8 cellular contexts compared by ENCODE assay signal in the genomic region with DNA sequence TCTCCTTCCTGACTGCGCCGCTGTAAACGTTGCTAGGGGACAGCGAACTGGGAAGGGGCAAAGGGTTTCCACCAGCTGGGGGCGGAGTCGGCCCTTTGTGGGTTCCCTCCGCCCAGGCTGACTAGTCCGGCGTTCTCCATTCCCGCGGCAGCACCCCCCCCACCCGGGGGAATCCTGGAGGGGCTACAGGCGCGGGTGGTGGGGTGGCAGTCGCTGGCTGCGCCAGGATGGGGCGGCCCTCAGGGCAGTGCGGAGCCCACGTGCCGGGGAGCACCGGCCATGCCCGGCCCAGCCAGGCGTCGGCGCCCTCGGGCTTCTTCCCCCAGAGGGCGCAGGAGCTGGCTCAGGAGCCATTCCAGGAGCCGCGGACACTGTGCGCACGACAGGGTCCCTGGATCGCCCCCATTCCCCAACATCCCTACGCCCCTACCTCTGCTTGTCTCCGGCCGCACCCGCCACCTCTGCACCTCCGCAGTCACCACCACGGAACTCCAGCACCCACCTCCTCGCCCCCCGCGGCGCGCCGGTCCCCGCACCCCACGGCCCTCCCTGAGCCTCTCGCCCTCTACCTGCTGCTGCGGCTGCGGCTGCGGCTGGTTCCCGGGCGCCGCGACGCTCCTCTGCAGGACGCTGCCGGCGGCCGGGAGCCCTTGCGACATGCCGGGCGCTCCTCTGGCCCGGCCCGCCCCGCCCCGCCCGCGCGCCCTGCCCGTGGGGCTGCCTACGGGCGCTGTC. TPM values are rescaled to one million over a fixed set of nuclear protein-coding genes. Genes with fewer than 3 reads are reported as not detected.
DNase-seq lines count a peak whose midpoint lies in the region; ATAC-seq and TF ChIP-seq lines count a peak whose summit lies in the region.

No MANE protein-coding gene starts in this region.

- H3K36me3 ChIP-seq in esophagus muscularis mucosa (no peaks in the 10 kb centered on the region), thyroid gland (no peaks in the 10 kb centered on the region)

- peak overlapping the region; percentile 74 to 93 (median 87) for H3K4me3 Mint-ChIP-seq in naive B cell

- no peaks in the 10 kb centered on the region for H3K9me3 Mint-ChIP-seq in naive B cell

- H3K4me1 ChIP-seq in esophagus muscularis mucosa, result peaks cover 26 to 36% (median 31%) of the 10 kb centered on the region in 4 donors
- peaks cover 19 to 20% of the 10 kb centered on the region in 2 donors for H3K4me1 ChIP-seq in thyroid gland

- in situ Hi-C loops in GM13976 (cut with MboI; ENCODE audit: low sequenced_read_pairs, unreplicated experiment), result no loop called here

- peak; percentile 51 for ATAC-seq in HG02938 (IDR thresholded peaks at IDR 0.05; ENCODE audit: unreplicated experiment)
- peak; percentile 60 to 62 for ATAC-seq in naive B cell (ENCODE audit: low read depth in 2 of 2)

- H3K27ac Mint-ChIP-seq in naive B cell, result peak overlapping the region; percentile 3 to 83 (median 58)

- H3K27ac ChIP-seq in 22Rv1, result no peak overlapping the region
- H3K27ac ChIP-seq in esophagus muscularis mucosa (replicated peaks in 1 of 4), result peak overlapping the region; percentile 68 to 82 (median 78)
- H3K27ac ChIP-seq in thyroid gland, result no peak overlapping the region

- H3K4me1 Mint-ChIP-seq in naive B cell, result peaks cover 33 to 49% (median 33%) of the 10 kb centered on the region in 3 donors

- TF ChIP-seq POLR2A in esophagus muscularis mucosa (IDR thresholded peaks at IDR 0.05; ENCODE audit: low read depth) (no peak), thyroid gland (IDR thresholded peaks at IDR 0.05) (no peak)

- TF ChIP-seq CTCF in 22Rv1 (IDR thresholded peaks at IDR 0.05) (peak; percentile 86), GM13976 (IDR thresholded peaks at IDR 0.05; ENCODE audit: borderline replicate concordance, control extremely low read depth, extremely low read depth, insufficient read depth, missing control alignments) (peak; percentile 86), esophagus muscularis mucosa (IDR thresholded peaks at IDR 0.05) (peak; percentile 32 to 63 (median 36)), thyroid gland (IDR thresholded peaks at IDR 0.05) (peak in 3 of 6 experiments; percentile 9 to 43 (median 11))

- TF ChIP-seq EP300 in esophagus muscularis mucosa (IDR thresholded peaks at IDR 0.05), result no peak

- H3K36me3 Mint-ChIP-seq in naive B cell, result no peaks in the 10 kb centered on the region

- H3K27me3 ChIP-seq in esophagus muscularis mucosa, result no peaks in the 10 kb centered on the region
- no peaks in the 10 kb centered on the region for H3K27me3 ChIP-seq in thyroid gland

- peaks cover 12 to 18% (median 17%) of the 10 kb centered on the region in 3 donors for H3K27me3 Mint-ChIP-seq in naive B cell

- peak; percentile 82 for DNase-seq in GM13976 (ENCODE audit: low spot score)
- peak; percentile 66 for DNase-seq in NCI-H2196 (lab: John Stamatoyannopoulos, UW; ENCODE audit: unreplicated experiment)
- DNase-seq in activated CD8-positive, alpha-beta memory T cell treated with anti-CD3 and anti-CD28 coated beads for 48 hours (ENCODE audit: low read depth in 2 of 3, low spot score in 2 of 3), result peak in 2 of 3 experiments; percentile 48 to 56
- DNase-seq in esophagus muscularis mucosa (ENCODE audit: extremely low spot score), result no peak
- DNase-seq in naive B cell, result peak; percentile 31
- DNase-seq in thyroid gland, result peak; percentile 29 to 41

- H3K9me3 ChIP-seq in esophagus muscularis mucosa (no peaks in the 10 kb centered on the region), thyroid gland (no peaks in the 10 kb centered on the region)

- peak overlapping the region; percentile 64 to 82 (median 67) for H3K4me3 ChIP-seq in esophagus muscularis mucosa
- peak overlapping the region in 2 of 3 donors; percentile 23 to 52 for H3K4me3 ChIP-seq in thyroid gland (replicated peaks in 1 of 3)

- intact Hi-C loops in esophagus muscularis mucosa (cut with DNase I) (no loop called here), thyroid gland (cut with DNase I) (no loop called here)

- WGBS in esophagus muscularis mucosa, result 0% methylated on average over 10 of the region's 72 CpGs
- WGBS in thyroid gland, 2 donors, result 1 to 3% methylated on average over 17 to 22 of the region's 72 CpGs

RNA-seq across cellular contexts. Expression of a gene that starts 0.4 kb away (rescaled TPM):
- total RNA-seq in esophagus muscularis mucosa, result 1 to 10 TPM; 2.1 to 8.1 (median 5.9) TPM
- polyA plus RNA-seq in naive B cell (ENCODE audit: low read depth in 6 of 6), result not detected
- total RNA-seq in thyroid gland, result 1 to 10 TPM; 1.2 to 1.6 (median 1.2) TPM

Comparison
In these comparisons a context has a peak if more than half of its experiments do, and no peak if none do; other contexts are left out.
1. H3K27ac ChIP-seq: peak in esophagus muscularis mucosa (4 of 4); none in 22Rv1 (single experiment) and thyroid gland (0 of 3).